ENCODE assay signal across 21 cellular contexts in genomic region chr3:113678773-113679172, GRCh38.
"Had no signal": no experiment of that assay in that cellular context is flagged by ENCODE, and none has a peak within 500 bp of the region (broad histone marks: within the 10 kb centered on the region; RNA-seq: fewer than 3 reads in every experiment).

No MANE protein-coding gene starts in this region.

- H3K36me3 ChIP-seq: pancreas, uterus had no signal

- DNase-seq: cortex of kidney; dorsolateral prefrontal cortex; effector memory CD4-positive, alpha-beta T cell; heart left ventricle; hippocampal formation; kidney glomerular epithelial cell; occipital lobe; pancreas; right cardiac atrium; stimulated activated CD4-positive, alpha-beta T cell treated with anti-CD3 and anti-CD28 coated beads, Interleukin-4, amount 100 ng/mL, for 1 hour; stimulated activated CD8-positive, alpha-beta memory T cell treated with anti-CD3 and anti-CD28 coated beads, Interleukin-4, amount 100 ng/mL, for 48 hours; stimulated activated naive CD4-positive, alpha-beta T cell; stomach; substantia nigra; upper lobe of left lung; uterus had no signal

- H3K4me1 ChIP-seq: heart left ventricle, stomach, upper lobe of left lung, uterus had no signal

- ATAC-seq: esophagus mucosa, heart left ventricle, pancreas, right cardiac atrium had no signal

- H3K9me3 ChIP-seq: pancreas, stomach, upper lobe of left lung, uterus had no signal

- H3K27ac ChIP-seq: dorsolateral prefrontal cortex, heart left ventricle, pancreas, stomach, upper lobe of left lung, uterus had no signal

- H3K27me3 ChIP-seq: dorsolateral prefrontal cortex, heart left ventricle, pancreas, stomach, upper lobe of left lung, uterus had no signal

- H3K4me3 Mint-ChIP-seq: mesothelial cell of epicardium, nephron had no signal

- H3K27me3 Mint-ChIP-seq: progenitor cell of endocrine pancreas had no signal

- H3K4me3 ChIP-seq: dorsolateral prefrontal cortex, heart left ventricle, pancreas, smooth muscle cell, stomach, upper lobe of left lung, uterus had no signal

- H3K4me1 Mint-ChIP-seq: nephron had no signal

- H3K27ac Mint-ChIP-seq: mesothelial cell of epicardium, nephron, progenitor cell of endocrine pancreas had no signal
